In the genomic region with DNA sequence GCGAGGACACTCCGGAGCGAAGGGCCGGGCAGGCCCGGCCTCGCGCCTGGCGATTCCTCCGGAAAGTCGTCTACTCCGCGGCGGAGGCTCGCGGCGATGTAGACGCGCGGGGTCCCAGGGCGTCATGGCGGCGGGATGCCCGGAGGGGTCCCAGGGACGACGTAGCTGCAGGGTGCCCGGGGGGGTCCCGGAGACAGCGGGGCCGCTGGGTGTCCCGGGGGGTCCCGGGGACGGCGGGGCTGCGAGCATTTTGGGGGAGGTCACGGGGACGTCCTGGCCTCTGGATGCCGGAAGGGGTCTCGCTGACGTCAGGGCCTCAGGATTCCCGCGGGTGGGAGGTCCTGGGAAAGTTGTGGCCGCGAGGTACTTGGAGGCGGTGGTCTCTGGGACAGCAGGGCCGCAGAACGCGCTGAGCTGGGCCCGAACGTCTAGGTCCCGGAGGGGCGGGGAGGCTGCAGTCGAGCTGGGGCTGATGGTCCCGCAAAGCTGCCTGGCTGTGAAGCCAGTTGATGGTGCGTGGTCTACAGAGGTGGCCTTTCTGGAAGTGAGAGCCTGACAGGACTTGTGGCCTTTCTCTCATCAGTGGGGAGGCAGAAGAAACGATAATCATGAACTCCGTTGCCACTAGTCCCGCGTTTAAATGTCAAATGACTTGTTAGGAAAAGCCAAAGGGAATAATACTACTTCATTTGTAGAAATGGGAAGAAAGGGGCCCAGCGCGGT, we compare ENCODE assay signal across 8 cellular contexts. TPM values are rescaled to one million over a fixed set of nuclear protein-coding genes. Genes with fewer than 3 reads are reported as not detected.
DNase-seq lines count a peak whose midpoint lies in the region; ATAC-seq and TF ChIP-seq lines count a peak whose summit lies in the region.

No MANE protein-coding gene starts in this region.

- peaks cover 3% of the 10 kb centered on the region for H3K36me3 Mint-ChIP-seq in CD4-positive, CD25-positive, alpha-beta regulatory T cell
- H3K36me3 Mint-ChIP-seq in activated naive CD4-positive, alpha-beta T cell treated with anti-CD3 and anti-CD28 coated beads, Interleukin-2, amount 10 ng/mL, durations not matched to agents 7 days and 5 days: peaks cover 30% of the 10 kb centered on the region

- no peaks in the 10 kb centered on the region for H3K9me3 Mint-ChIP-seq in CD4-positive, CD25-positive, alpha-beta regulatory T cell
- H3K9me3 Mint-ChIP-seq in activated naive CD4-positive, alpha-beta T cell treated with anti-CD3 and anti-CD28 coated beads, Interleukin-2, amount 10 ng/mL, durations not matched to agents 7 days and 5 days: no peaks in the 10 kb centered on the region

- no peaks in the 10 kb centered on the region for H3K27me3 ChIP-seq in CD4-positive, CD25-positive, alpha-beta regulatory T cell (ENCODE audit: control insufficient read depth, insufficient read depth, low read length)
- no peaks in the 10 kb centered on the region for H3K27me3 ChIP-seq in cardiac muscle cell

- ATAC-seq in CD4-positive, CD25-positive, alpha-beta regulatory T cell (ENCODE audit: low read depth in 2 of 2): peak in 1 of 2 donors; percentile 0
- ATAC-seq in GM21717 (IDR thresholded peaks at IDR 0.05; ENCODE audit: unreplicated experiment): peak; percentile 7
- no peak for ATAC-seq in HG03439 (IDR thresholded peaks at IDR 0.05; ENCODE audit: unreplicated experiment)
- no peak for ATAC-seq in GM21447 (IDR thresholded peaks at IDR 0.05; ENCODE audit: unreplicated experiment)

- H3K4me1 ChIP-seq in CD4-positive, CD25-positive, alpha-beta regulatory T cell (ENCODE audit: control insufficient read depth, insufficient read depth, low read length, poor library complexity, severe bottlenecking): peaks cover 22% of the 10 kb centered on the region
- peaks cover 10% of the 10 kb centered on the region for H3K4me1 ChIP-seq in cardiac muscle cell (ENCODE audit: low read depth)

- CTCF ChIA-PET in activated naive CD4-positive, alpha-beta T cell treated with anti-CD3 and anti-CD28 coated beads, Interleukin-2, amount 10 ng/mL, durations not matched to agents 7 days and 5 days (lab: Charles Lee): interaction anchor here (0.7 to 2.6 kb wide), 9 partner anchors 9 to 340 kb away, joined by 3 to 10 read pairs (median 6); partner anchors contain the start of gene SUV39H2

- no peak for TF ChIP-seq CTCF in cardiac muscle cell (IDR thresholded peaks at IDR 0.05; ENCODE audit: low read depth, low read length)

- peak; percentile 11 to 37 (median 21) for DNase-seq in CD4-positive, CD25-positive, alpha-beta regulatory T cell
- peak; percentile 7 for DNase-seq in NOMO-1 treated with DMSO at 0.1 percent for 48 hours (lab: John Stamatoyannopoulos, UW; ENCODE audit: unreplicated experiment)
- DNase-seq in activated naive CD4-positive, alpha-beta T cell treated with anti-CD3 and anti-CD28 coated beads, Interleukin-2, amount 10 ng/mL, durations not matched to agents 7 days and 5 days: peak; percentile 57
- DNase-seq in cardiac muscle cell (ENCODE audit: low read depth in 1 of 2, low spot score in 1 of 2): peak; percentile 16 to 75
- DNase-seq in pons (ENCODE audit: low spot score): peak; percentile 8

- H3K27me3 Mint-ChIP-seq in CD4-positive, CD25-positive, alpha-beta regulatory T cell: no peaks in the 10 kb centered on the region
- no peaks in the 10 kb centered on the region for H3K27me3 Mint-ChIP-seq in activated naive CD4-positive, alpha-beta T cell treated with anti-CD3 and anti-CD28 coated beads, Interleukin-2, amount 10 ng/mL, durations not matched to agents 7 days and 5 days

- H3K4me3 ChIP-seq in CD4-positive, CD25-positive, alpha-beta regulatory T cell (ENCODE audit: low read depth, low read length): peak overlapping the region; percentile 91
- H3K4me3 ChIP-seq in cardiac muscle cell: peak overlapping the region; percentile 92

- H3K27ac ChIP-seq in CD4-positive, CD25-positive, alpha-beta regulatory T cell (ENCODE audit: insufficient read depth, low read length, poor library complexity, severe bottlenecking): peak overlapping the region; percentile 90
- H3K27ac ChIP-seq in cardiac muscle cell: peak overlapping the region; percentile 91

- peaks cover 31% of the 10 kb centered on the region for H3K36me3 ChIP-seq in CD4-positive, CD25-positive, alpha-beta regulatory T cell (ENCODE audit: control insufficient read depth, insufficient read depth, low read length)
- peaks cover 29% of the 10 kb centered on the region for H3K36me3 ChIP-seq in cardiac muscle cell

- no peaks in the 10 kb centered on the region for H3K9me3 ChIP-seq in CD4-positive, CD25-positive, alpha-beta regulatory T cell (ENCODE audit: control insufficient read depth in 2 of 2, low read length in 2 of 2)
- no peaks in the 10 kb centered on the region for H3K9me3 ChIP-seq in cardiac muscle cell (ENCODE audit: low read depth)

- H3K4me1 Mint-ChIP-seq in CD4-positive, CD25-positive, alpha-beta regulatory T cell: peaks cover 15 to 37% (median 27%) of the 10 kb centered on the region in 4 donors
- H3K4me1 Mint-ChIP-seq in activated naive CD4-positive, alpha-beta T cell treated with anti-CD3 and anti-CD28 coated beads, Interleukin-2, amount 10 ng/mL, durations not matched to agents 7 days and 5 days: peaks cover 23% of the 10 kb centered on the region

- H3K4me3 Mint-ChIP-seq in CD4-positive, CD25-positive, alpha-beta regulatory T cell: peak overlapping the region; percentile 96 to 99 (median 97)
- H3K4me3 Mint-ChIP-seq in activated naive CD4-positive, alpha-beta T cell treated with anti-CD3 and anti-CD28 coated beads, Interleukin-2, amount 10 ng/mL, durations not matched to agents 7 days and 5 days: peak overlapping the region; percentile 91

- H3K27ac Mint-ChIP-seq in CD4-positive, CD25-positive, alpha-beta regulatory T cell: peak overlapping the region; percentile 95 to 99 (median 98)
- H3K27ac Mint-ChIP-seq in activated naive CD4-positive, alpha-beta T cell treated with anti-CD3 and anti-CD28 coated beads, Interleukin-2, amount 10 ng/mL, durations not matched to agents 7 days and 5 days: peak overlapping the region; percentile 91

RNA-seq across cellular contexts. Expression of gene HSPA14, which starts 0.6 kb away (rescaled TPM):
- total RNA-seq in CD4-positive, CD25-positive, alpha-beta regulatory T cell: 22.6 TPM
- 10 to 100 TPM; 16.0 to 26.7 (median 20.9) TPM for polyA plus RNA-seq in CD4-positive, CD25-positive, alpha-beta regulatory T cell
- total RNA-seq in cardiac muscle cell: 14.0 and 14.2 TPM in 2 replicates
- polyA plus RNA-seq in cardiac muscle cell: 19.3 and 22.3 TPM in 2 replicates

RNA-seq across cellular contexts. Expression of gene MSANTD7, which starts 0.6 kb away (rescaled TPM):
- total RNA-seq in CD4-positive, CD25-positive, alpha-beta regulatory T cell: 28.9 TPM
- polyA plus RNA-seq in CD4-positive, CD25-positive, alpha-beta regulatory T cell: 10 to 100 TPM in 1 of 4 donors, 1 to 10 TPM in 3; 8.4 to 11.7 (median 9.8) TPM
- 16.0 and 16.7 TPM in 2 replicates for total RNA-seq in cardiac muscle cell
- polyA plus RNA-seq in cardiac muscle cell: 8.0 and 10.1 TPM in 2 replicates

RNA-seq across cellular contexts. Expression of gene CDNF, which starts 0.9 kb away (rescaled TPM):
- total RNA-seq in CD4-positive, CD25-positive, alpha-beta regulatory T cell: 1.7 TPM
- 1 to 10 TPM in 2 of 4 donors, under 1 TPM in 2; 0.32 to 2.1 (median 1.2) TPM for polyA plus RNA-seq in CD4-positive, CD25-positive, alpha-beta regulatory T cell
- total RNA-seq in cardiac muscle cell: 0.74 and 4.1 TPM in 2 replicates
- polyA plus RNA-seq in cardiac muscle cell: 1.4 and 2.9 TPM in 2 replicates

RNA-seq across cellular contexts. Expression of gene SUV39H2, which starts 39.9 kb away (rescaled TPM):
- 4.3 TPM for total RNA-seq in CD4-positive, CD25-positive, alpha-beta regulatory T cell
- 1 to 10 TPM; 2.1 to 5.2 (median 3.7) TPM for polyA plus RNA-seq in CD4-positive, CD25-positive, alpha-beta regulatory T cell
- 6.9 and 10.6 TPM in 2 replicates for total RNA-seq in cardiac muscle cell
- polyA plus RNA-seq in cardiac muscle cell: 12.4 and 20.4 TPM in 2 replicates

Comparison
In these comparisons a context has a peak if more than half of its experiments do, and no peak if none do; other contexts are left out.
1. DNase-seq: peak in every context shown above with its lines; median percentile 57 in activated naive CD4-positive, alpha-beta T cell treated with anti-CD3 and anti-CD28 coated beads, Interleukin-2, amount 10 ng/mL, durations not matched to agents 7 days and 5 days; 46 in cardiac muscle cell; 21 in CD4-positive, CD25-positive, alpha-beta regulatory T cell; 8 in pons; 7 in NOMO-1 treated with DMSO at 0.1 percent for 48 hours.